In the genomic region with DNA sequence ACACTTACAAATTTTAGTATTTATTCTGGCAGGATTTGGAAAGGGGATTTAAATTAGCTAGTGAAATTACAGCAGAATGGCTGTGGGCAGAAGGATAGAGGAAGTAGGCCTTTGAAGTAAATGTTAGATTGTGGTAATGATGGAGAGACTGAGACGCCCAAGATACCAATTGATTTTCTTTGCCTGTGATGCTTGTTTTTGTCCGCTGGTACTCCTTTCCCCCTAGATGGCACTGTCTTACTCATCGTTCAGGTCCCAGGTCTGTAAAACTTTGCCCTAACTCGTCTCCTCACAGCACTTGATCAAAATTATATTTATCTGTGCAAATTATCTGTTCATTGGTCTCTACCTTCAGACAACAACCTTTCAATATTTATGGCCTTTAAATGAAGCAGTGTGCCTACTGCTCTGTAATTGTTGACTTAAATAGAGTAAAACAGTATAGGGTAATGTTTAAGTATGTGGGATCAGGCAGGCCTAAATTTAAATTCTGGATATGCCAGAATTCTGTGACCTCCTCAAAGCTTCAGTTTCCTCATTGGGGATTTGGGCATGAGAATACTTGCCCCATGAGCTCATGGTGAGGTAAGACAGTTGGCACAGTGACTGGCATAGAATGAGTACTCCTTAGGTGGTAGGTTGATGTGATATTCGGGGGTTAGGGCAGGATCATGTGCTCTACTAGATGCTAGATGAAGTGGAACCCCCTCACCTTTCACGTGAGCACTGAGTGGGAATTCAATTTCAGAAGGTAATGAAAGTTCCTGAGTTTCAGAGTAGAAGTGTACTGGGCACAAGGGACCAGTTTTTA, we compare ENCODE assay signal across 8 cellular contexts. TPM values are rescaled to one million over a fixed set of nuclear protein-coding genes. Genes with fewer than 3 reads are reported as not detected.
DNase-seq lines count a peak whose midpoint lies in the region; ATAC-seq, FAIRE-seq and TF ChIP-seq lines count a peak whose summit lies in the region.

No MANE protein-coding gene starts in this region.

- no peak overlapping the region for H3K4me3 Mint-ChIP-seq in Calu3 (ENCODE audit: low read depth, unreplicated experiment)
- H3K4me3 Mint-ChIP-seq in central memory CD8-positive, alpha-beta T cell, result no peak overlapping the region

- H3K27me3 ChIP-seq in neutrophil, result no peaks in the 10 kb centered on the region

- TF ChIP-seq CTCF in Calu3 (IDR thresholded peaks at IDR 0.05; ENCODE audit: unreplicated experiment) (no peak), neutrophil (IDR thresholded peaks at IDR 0.05) (no peak)

- ATAC-seq in GM19043 (IDR thresholded peaks at IDR 0.05; ENCODE audit: low read depth, unreplicated experiment) (peak; percentile 74), HG03097 (IDR thresholded peaks at IDR 0.05; ENCODE audit: low FRiP score, unreplicated experiment) (peak; percentile 47)
- peak; percentile 82 for ATAC-seq in central memory CD8-positive, alpha-beta T cell (replicated peaks; ENCODE audit: extremely low read depth, poor library complexity, severe bottlenecking)

- peaks cover 3% of the 10 kb centered on the region for H3K36me3 ChIP-seq in neutrophil

- FAIRE-seq in HTR-8/SVneo (lab: Jason Lieb, UNC), result no peak

- H3K4me3 ChIP-seq in neutrophil (ENCODE audit: low read depth in 1 of 2, low read length in 1 of 2), result no peak overlapping the region

- peaks cover 4% of the 10 kb centered on the region for H3K36me3 Mint-ChIP-seq in Calu3 (ENCODE audit: insufficient read depth, unreplicated experiment)
- H3K36me3 Mint-ChIP-seq in central memory CD8-positive, alpha-beta T cell (ENCODE audit: insufficient read depth), result peaks cover 8% of the 10 kb centered on the region

- H3K4me1 ChIP-seq in neutrophil (ENCODE audit: control insufficient read depth in 1 of 2, insufficient read depth in 1 of 2, low read depth in 1 of 2, low read length in 1 of 2), result peaks cover 36% of the 10 kb centered on the region in 2 experiments

- intact Hi-C loops in Calu3 (cut with micrococcal nuclease; ENCODE audit: unreplicated experiment), result no loop called here

- peak overlapping the region; percentile 30 for H3K27ac Mint-ChIP-seq in Calu3 (ENCODE audit: unreplicated experiment)
- H3K27ac Mint-ChIP-seq in central memory CD8-positive, alpha-beta T cell (ENCODE audit: low read depth), result peak overlapping the region; percentile 21

- peak overlapping the region; percentile 68 for H3K27ac ChIP-seq in neutrophil

- H3K27me3 Mint-ChIP-seq in Calu3 (ENCODE audit: unreplicated experiment), result no peaks in the 10 kb centered on the region
- H3K27me3 Mint-ChIP-seq in central memory CD8-positive, alpha-beta T cell, result no peaks in the 10 kb centered on the region

- no peaks in the 10 kb centered on the region for H3K9me3 Mint-ChIP-seq in Calu3 (ENCODE audit: low read depth, unreplicated experiment)
- no peaks in the 10 kb centered on the region for H3K9me3 Mint-ChIP-seq in central memory CD8-positive, alpha-beta T cell

- DNase-seq in Calu3, result no peak
- peak; percentile 34 for DNase-seq in RPMI7951 (ENCODE audit: low read depth)
- DNase-seq in central memory CD8-positive, alpha-beta T cell (ENCODE audit: low spot score in 2 of 2), result peak in 1 of 2 donors; percentile 14
- no peak for DNase-seq in DMS53 (lab: John Stamatoyannopoulos, UW)
- no peak for DNase-seq in HTR-8/SVneo (ENCODE audit: insufficient read length, low spot score)

- no peaks in the 10 kb centered on the region for H3K9me3 ChIP-seq in neutrophil

- BruUV-seq in Calu3 (replicated peaks; lab: Mats Ljungman, UMichigan), result no TSS peak

- H3K4me1 Mint-ChIP-seq in Calu3 (ENCODE audit: low read depth, unreplicated experiment), result peaks cover 39% of the 10 kb centered on the region
- peaks cover 77% of the 10 kb centered on the region for H3K4me1 Mint-ChIP-seq in central memory CD8-positive, alpha-beta T cell

- CTCF ChIA-PET in Calu3 (lab: Charles Lee), result no interaction called here

RNA-seq across cellular contexts. Expression of gene ARL8B, which starts 14.7 kb away (rescaled TPM):
- total RNA-seq in Calu3 (2022), result 44.2 and 47.0 TPM in 2 replicates
- total RNA-seq in RPMI7951 (2014; rRNA removed; shearing (Covaris generic)), result 50.8 and 65.8 TPM in 2 replicates

RNA-seq across cellular contexts. Expression of gene EDEM1, which starts 50.7 kb away (rescaled TPM):
- total RNA-seq in Calu3 (2022), result 52.7 and 65.9 TPM in 2 replicates
- 17.3 and 18.4 TPM in 2 replicates for total RNA-seq in RPMI7951 (2014; rRNA removed; shearing (Covaris generic))
